18 cellular contexts compared by ENCODE assay signal in genomic region chr4:136651278-136651667, GRCh38.
DNase-seq lines count a peak whose midpoint lies in the region; ATAC-seq, FAIRE-seq and TF ChIP-seq lines count a peak whose summit lies in the region.
"Had no signal": no experiment of that assay in that cellular context is flagged by ENCODE, and none has a peak within 500 bp of the region (broad histone marks: within the 10 kb centered on the region; RNA-seq: fewer than 3 reads in every experiment).

No MANE protein-coding gene starts in this region.

- TF ChIP-seq CTCF in KMS-11 (conservative IDR thresholded peaks at IDR 0.05; ENCODE audit: low read depth, low read length) (no peak), fibroblast of lung (conservative IDR thresholded peaks at IDR 0.05 in 1 of 2, IDR thresholded peaks at IDR 0.05 in 1 of 2; ENCODE audit: low read depth in 1 of 2, low read length in 2 of 2) (no peak)

- no peak for FAIRE-seq in GM12892 (lab: Jason Lieb, UNC)
- FAIRE-seq: keratinocyte had no signal

- peak; percentile 58 for ATAC-seq in GM21619 (IDR thresholded peaks at IDR 0.05; ENCODE audit: unreplicated experiment)
- no peak for ATAC-seq in stimulated activated naive B cell treated with anti-CD40 and anti-IgM and Interleukin-4, amounts not matched to agents 10 μg/mL and 1 μg/mL and 100 μg/mL, for 72 hours (replicated peaks)

- H3K79me2 ChIP-seq in KMS-11 (ENCODE audit: insufficient read depth, low read depth) (no peaks in the 10 kb centered on the region), fibroblast of lung (ENCODE audit: control insufficient read depth, insufficient read depth, low read length) (no peaks in the 10 kb centered on the region)

- no peaks in the 10 kb centered on the region for H3K27me3 ChIP-seq in KMS-11 (ENCODE audit: insufficient read depth, low read depth)
- no peaks in the 10 kb centered on the region for H3K27me3 ChIP-seq in fibroblast of lung (ENCODE audit: control insufficient read depth, insufficient read depth, low read length)
- H3K27me3 ChIP-seq: ascending aorta, tibial nerve had no signal

- H3K9me3 Mint-ChIP-seq in stimulated activated naive B cell treated with anti-CD40 and anti-IgM and Interleukin-4, amounts not matched to agents 10 μg/mL and 1 μg/mL and 100 μg/mL, for 72 hours: peaks cover 0 to 2% of the 10 kb centered on the region in 2 donors
- H3K9me3 Mint-ChIP-seq: activated T-helper 1 cell treated with anti-CD3 and anti-CD28 coated beads, Interleukin-12 subunit alpha, Interleukin-12 subunit beta, Interleukin-2, Interleukin-4 antibody, amounts not matched to agents 30 ng/mL and 10 ng/mL and 1 ng/mL, durations not matched to agents 14 hours and 24 hours and 36 hours had no signal

- H3K27ac ChIP-seq in KMS-11: no peak overlapping the region
- H3K27ac ChIP-seq in fibroblast of lung (ENCODE audit: insufficient read depth, low read length): no peak overlapping the region
- H3K27ac ChIP-seq: ascending aorta, prostate gland, tibial nerve had no signal

- H3K4me1 Mint-ChIP-seq in stimulated activated naive B cell treated with anti-CD40 and anti-IgM and Interleukin-4, amounts not matched to agents 10 μg/mL and 1 μg/mL and 100 μg/mL, for 72 hours: no peaks in the 10 kb centered on the region

- no peak for TF ChIP-seq POLR2A in GM12892 (IDR thresholded peaks at IDR 0.05; ENCODE audit: low read depth, low read length)

- H3K4me3 ChIP-seq in KMS-11 (IDR thresholded peaks at IDR 0.05; ENCODE audit: insufficient read depth, low read depth, low read length): no peak overlapping the region
- H3K4me3 ChIP-seq in fibroblast of lung (replicated peaks in 1 of 4; ENCODE audit: control extremely low read depth in 1 of 4, insufficient read depth in 1 of 4, low read depth in 3 of 4, low read length in 4 of 4): no peak overlapping the region
- H3K4me3 ChIP-seq: ascending aorta, prostate gland, tibial nerve had no signal

- H3K9me3 ChIP-seq in fibroblast of lung (ENCODE audit: control insufficient read depth, insufficient read depth, low read depth, low read length): no peaks in the 10 kb centered on the region
- H3K9me3 ChIP-seq: ascending aorta, prostate gland, tibial nerve had no signal

- peaks cover 19% of the 10 kb centered on the region for H3K4me1 ChIP-seq in KMS-11 (ENCODE audit: low read depth, poor library complexity, severe bottlenecking)
- no peaks in the 10 kb centered on the region for H3K4me1 ChIP-seq in fibroblast of lung (ENCODE audit: control insufficient read depth, extremely low read depth, insufficient read depth, low read length)
- H3K4me1 ChIP-seq: ascending aorta, prostate gland, tibial nerve had no signal

- no peaks in the 10 kb centered on the region for H3K27me3 Mint-ChIP-seq in stimulated activated naive B cell treated with anti-CD40 and anti-IgM and Interleukin-4, amounts not matched to agents 10 μg/mL and 1 μg/mL and 100 μg/mL, for 72 hours

- no peak overlapping the region for H3K27ac Mint-ChIP-seq in stimulated activated naive B cell treated with anti-CD40 and anti-IgM and Interleukin-4, amounts not matched to agents 10 μg/mL and 1 μg/mL and 100 μg/mL, for 72 hours
- H3K27ac Mint-ChIP-seq: activated T-helper 1 cell treated with anti-CD3 and anti-CD28 coated beads, Interleukin-12 subunit alpha, Interleukin-12 subunit beta, Interleukin-2, Interleukin-4 antibody, amounts not matched to agents 30 ng/mL and 10 ng/mL and 1 ng/mL, durations not matched to agents 14 hours and 24 hours and 36 hours had no signal

- no peaks in the 10 kb centered on the region for H3K36me3 Mint-ChIP-seq in stimulated activated naive B cell treated with anti-CD40 and anti-IgM and Interleukin-4, amounts not matched to agents 10 μg/mL and 1 μg/mL and 100 μg/mL, for 72 hours

- no peaks in the 10 kb centered on the region for H4K20me1 ChIP-seq in KMS-11 (ENCODE audit: insufficient read depth)
- H4K20me1 ChIP-seq in fibroblast of lung (ENCODE audit: control insufficient read depth, extremely low read depth, insufficient read depth, low read length): no peaks in the 10 kb centered on the region

- peak; percentile 25 for DNase-seq in Daoy (ENCODE audit: low read depth)
- DNase-seq in fibroblast of lung (ENCODE audit: low read depth in 2 of 2): peak; percentile 4 to 18
- DNase-seq in stimulated activated CD8-positive, alpha-beta memory T cell treated with anti-CD3 and anti-CD28 coated beads, Interleukin-4, amount 100 ng/mL, for 48 hours: no peak
- DNase-seq in NCI-H524 (lab: John Stamatoyannopoulos, UW): no peak
- DNase-seq in GM12892 (ENCODE audit: insufficient read length): no peak
- no peak for DNase-seq in stimulated activated naive B cell treated with anti-CD40 and anti-IgM and Interleukin-4, amounts not matched to agents 10 μg/mL and 1 μg/mL and 100 μg/mL, for 72 hours
- DNase-seq: activated CD4-positive, alpha-beta T cell treated with anti-CD3 and anti-CD28 coated beads, Interleukin-2, amount 50 U/mL, for 4 hours; effector CD8-positive, alpha-beta T cell; NCI-H1694 treated with DMSO at 0.1 percent for 48 hours; SIG-M5; stimulated activated CD4-positive, alpha-beta T cell treated with anti-CD3 and anti-CD28 coated beads, Interleukin-15, amount 100 ng/mL, for 24 hours had no signal

- H3K36me3 ChIP-seq in KMS-11 (ENCODE audit: insufficient read depth) (no peaks in the 10 kb centered on the region), fibroblast of lung (ENCODE audit: control insufficient read depth, insufficient read depth, low read length) (no peaks in the 10 kb centered on the region)
- H3K36me3 ChIP-seq: ascending aorta, prostate gland, tibial nerve had no signal

- no peak overlapping the region for H3K4me3 Mint-ChIP-seq in stimulated activated naive B cell treated with anti-CD40 and anti-IgM and Interleukin-4, amounts not matched to agents 10 μg/mL and 1 μg/mL and 100 μg/mL, for 72 hours
- H3K4me3 Mint-ChIP-seq: activated T-helper 1 cell treated with anti-CD3 and anti-CD28 coated beads, Interleukin-12 subunit alpha, Interleukin-12 subunit beta, Interleukin-2, Interleukin-4 antibody, amounts not matched to agents 30 ng/mL and 10 ng/mL and 1 ng/mL, durations not matched to agents 14 hours and 24 hours and 36 hours had no signal

- peak overlapping the region; percentile 37; the same call in 1 of the 2 replicates for H3K4me2 ChIP-seq in KMS-11
- no peak overlapping the region for H3K4me2 ChIP-seq in fibroblast of lung (ENCODE audit: extremely low read depth, insufficient read depth, low read length)

- H3K9ac ChIP-seq in KMS-11 (no peak overlapping the region), fibroblast of lung (ENCODE audit: insufficient read depth, low read length) (no peak overlapping the region)

- H2AFZ ChIP-seq in KMS-11 (ENCODE audit: low read depth) (no peak overlapping the region), fibroblast of lung (ENCODE audit: low read length) (no peak overlapping the region)

Comparison
In these comparisons a context has a peak if more than half of its experiments do, and no peak if none do; other contexts are left out.
1. DNase-seq: peak in Daoy (single experiment) and fibroblast of lung (2 of 2); none in stimulated activated CD8-positive, alpha-beta memory T cell treated with anti-CD3 and anti-CD28 coated beads, Interleukin-4, amount 100 ng/mL, for 48 hours (single experiment), NCI-H524 (0 of 2), GM12892 (single experiment) and stimulated activated naive B cell treated with anti-CD40 and anti-IgM and Interleukin-4, amounts not matched to agents 10 μg/mL and 1 μg/mL and 100 μg/mL, for 72 hours (single experiment).